In genomic region chr5:3741372-3741770, GRCh38 we compare ENCODE assay signal across 19 cellular contexts.
A peak's percentile ranks its signal among the peaks of the same experiment; 100 is the strongest.
DNase-seq lines count a peak whose midpoint lies in the region; ATAC-seq and TF ChIP-seq lines count a peak whose summit lies in the region.
"Had no signal": no experiment of that assay in that cellular context is flagged by ENCODE, and none has a peak within 500 bp of the region (broad histone marks: within the 10 kb centered on the region; RNA-seq: fewer than 3 reads in every experiment).

No MANE protein-coding gene starts in this region.

- DNase-seq in H4 (ENCODE audit: low spot score): peak; percentile 72
- DNase-seq in RWPE1 (ENCODE audit: low spot score): peak; percentile 51
- peak; percentile 91 for DNase-seq in epithelial cell of esophagus (ENCODE audit: low read depth)
- DNase-seq in renal cortical epithelial cell (ENCODE audit: low read depth): peak; percentile 57
- DNase-seq in mesenteric fat pad (ENCODE audit: low spot score): no peak
- DNase-seq in hypothalamus (lab: John Stamatoyannopoulos, UW): no peak
- DNase-seq: ACHN, AML-193, Caco-2, NCI-H2107, NCI-H345, NCI-H526 treated with DMSO at 0.1 percent for 48 hours, OCI-M1, RPMI8226 had no signal

- no peak overlapping the region for H3K4me3 ChIP-seq in epithelial cell of esophagus (ENCODE audit: low read length)
- H3K4me3 ChIP-seq: HAP-1, K562, SJSA1 had no signal

- POLR2A ChIA-PET in RWPE1 (lab: Yijun Ruan, JAX; ENCODE audit: low non-redundant PET): no interaction called here

- ATAC-seq in HG03520 (IDR thresholded peaks at IDR 0.05; ENCODE audit: unreplicated experiment) (no peak), HG02798 (IDR thresholded peaks at IDR 0.05; ENCODE audit: poor library complexity, unreplicated experiment) (no peak)
- ATAC-seq: K562 had no signal

- TF ChIP-seq CTCF in RWPE1 (conservative IDR thresholded peaks at IDR 0.05; ENCODE audit: low read depth) (no peak), epithelial cell of esophagus (IDR thresholded peaks at IDR 0.05; ENCODE audit: insufficient read depth, low read depth, low read length, missing control alignments) (no peak)

- CTCF ChIA-PET in RWPE1 (lab: Yijun Ruan, JAX): interaction anchor here (0.6 kb wide), 1 partner anchor 13 kb away, joined by 3 read pairs; no protein-coding TSS in a partner anchor

- peak overlapping the region; percentile 87 for H3K27ac ChIP-seq in RWPE1
- H3K27ac ChIP-seq: SJSA1 had no signal

Comparison
In these comparisons a context has a peak if more than half of its experiments do, and no peak if none do; other contexts are left out.
1. DNase-seq: peak in H4 (single experiment), RWPE1 (single experiment), epithelial cell of esophagus (single experiment) and renal cortical epithelial cell (single experiment); none in mesenteric fat pad (single experiment) and hypothalamus (0 of 51).